Comparison of ENCODE assay signal across 2 cellular contexts in the genomic region with DNA sequence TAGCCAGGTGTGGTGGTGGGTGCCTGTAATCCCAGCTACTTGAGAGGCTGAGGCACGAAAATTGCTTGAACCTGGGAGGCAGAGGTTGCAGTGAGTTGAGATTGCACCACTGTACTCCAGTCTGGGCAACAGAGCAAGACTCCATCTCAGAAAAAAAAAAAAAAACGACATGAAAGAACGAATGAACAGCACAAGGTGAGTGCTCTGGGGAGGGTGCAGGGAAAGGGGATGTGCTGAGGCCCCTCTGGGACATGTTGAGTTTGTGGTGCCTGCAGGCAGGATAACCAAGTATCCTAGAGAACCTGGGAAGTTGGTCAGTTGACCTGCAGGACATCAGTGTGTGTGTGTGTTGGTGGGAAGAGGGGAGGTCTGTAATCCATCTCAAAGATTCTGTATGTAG. TPM values are rescaled to one million over a fixed set of nuclear protein-coding genes. Genes with fewer than 3 reads are reported as not detected.
"Had no signal": no experiment of that assay in that cellular context is flagged by ENCODE, and none has a peak within 500 bp of the region (broad histone marks: within the 10 kb centered on the region; RNA-seq: fewer than 3 reads in every experiment).

No MANE protein-coding gene starts in this region.

RNA-seq across cellular contexts. Expression of gene LGR6, which starts 46.6 kb away (rescaled TPM):
- total RNA-seq: LHCN-M2, SJCRH30 had no signal
